ENCODE assay signal across 25 cellular contexts in the genomic region with DNA sequence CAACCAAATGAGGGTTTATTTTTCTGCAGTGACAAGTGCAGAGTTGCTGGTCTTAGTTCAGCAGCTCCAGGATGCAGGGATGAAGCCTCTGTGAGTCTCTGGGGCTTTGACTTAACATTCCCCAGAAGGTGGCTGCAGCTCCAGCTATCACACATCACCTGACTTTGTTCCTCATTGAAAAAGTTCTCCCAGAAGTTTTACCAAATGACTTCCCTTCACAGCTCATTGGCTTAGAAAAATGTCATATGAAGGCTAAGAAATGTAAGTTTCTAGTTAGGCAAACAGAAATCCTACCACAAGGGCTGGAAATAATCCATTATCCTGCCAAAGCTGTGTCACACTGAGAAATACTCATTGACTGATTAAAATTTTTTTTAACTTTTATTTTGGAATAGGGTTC.
"Had no signal": no experiment of that assay in that cellular context is flagged by ENCODE, and none has a peak within 500 bp of the region (broad histone marks: within the 10 kb centered on the region; RNA-seq: fewer than 3 reads in every experiment).

No MANE protein-coding gene starts in this region.

- DNase-seq: hippocampal formation; kidney glomerular epithelial cell; left colon; left lung; lower lobe of right lung; mammary epithelial cell; mesenchymal stem cell; naive thymus-derived CD8-positive, alpha-beta T cell; nucleus accumbens; psoas muscle; right cardiac atrium; small intestine; spleen; stimulated activated CD4-positive, alpha-beta T cell treated with anti-CD3 and anti-CD28 coated beads, Interleukin-4, amount 100 ng/mL, for 24 hours; stimulated activated naive CD4-positive, alpha-beta T cell; tibial artery; trophoblast cell; upper lobe of right lung had no signal

- H3K4me1 ChIP-seq: left lung, lower lobe of right lung, parathyroid adenoma, psoas muscle, spleen, suprapubic skin, tibial artery, upper lobe of right lung had no signal

- FAIRE-seq: keratinocyte, small intestine, urothelium cell line had no signal

- ATAC-seq: left colon; left lung; lower lobe of right lung; naive thymus-derived CD8-positive, alpha-beta T cell; psoas muscle; right cardiac atrium; sciatic nerve; stimulated activated effector memory CD8-positive, alpha-beta T cell treated with anti-CD3 and anti-CD28 coated beads, Interleukin-12 subunit alpha, Interleukin-12 subunit beta, amount 100 ng/mL, for 72 hours; upper lobe of right lung had no signal

- H3K4me3 ChIP-seq: left lung, lower lobe of right lung, psoas muscle, spleen, suprapubic skin, thoracic aorta, tibial artery, upper lobe of right lung had no signal

- H3K27ac ChIP-seq: left lung, lower lobe of right lung, parathyroid adenoma, psoas muscle, spleen, suprapubic skin, thoracic aorta, tibial artery, upper lobe of right lung had no signal

- H3K9me3 ChIP-seq: left lung, lower lobe of right lung, psoas muscle, spleen, suprapubic skin, thoracic aorta, tibial artery, upper lobe of right lung had no signal
